12 cellular contexts compared by ENCODE assay signal in genomic region chr1:218664385-218665170, GRCh38.
A peak's percentile ranks its signal among the peaks of the same experiment; 100 is the strongest.
DNase-seq lines count a peak whose midpoint lies in the region; ATAC-seq, FAIRE-seq and TF ChIP-seq lines count a peak whose summit lies in the region.
"Had no signal": no experiment of that assay in that cellular context is flagged by ENCODE, and none has a peak within 500 bp of the region (broad histone marks: within the 10 kb centered on the region; RNA-seq: fewer than 3 reads in every experiment).

No MANE protein-coding gene starts in this region.

- POLR2A ChIA-PET in WTC11 (lab: Charles Lee): no interaction called here

- no peaks in the 10 kb centered on the region for H3K4me1 Mint-ChIP-seq in WTC11
- H3K4me1 Mint-ChIP-seq: activated naive CD8-positive, alpha-beta T cell treated with anti-CD3 and anti-CD28 coated beads for 36 hours had no signal

- H3K27me3 ChIP-seq in hepatocyte (no peaks in the 10 kb centered on the region), stomach smooth muscle (ENCODE audit: control insufficient read depth in 1 of 2, insufficient read depth in 2 of 2, low read length in 2 of 2) (no peaks in the 10 kb centered on the region)

- DNase-seq in HTR-8/SVneo (ENCODE audit: insufficient read length, low spot score): no peak
- DNase-seq in astrocyte of the spinal cord (ENCODE audit: low read depth, low spot score): peak; percentile 56
- DNase-seq in hepatocyte (ENCODE audit: low spot score): peak; percentile 24
- no peak for DNase-seq in kidney glomerular epithelial cell (lab: John Stamatoyannopoulos, UW)
- no peak for DNase-seq in NCI-H345 treated with DMSO at 0.1 percent for 48 hours (lab: John Stamatoyannopoulos, UW; ENCODE audit: unreplicated experiment)
- no peak for DNase-seq in SK-N-DZ (ENCODE audit: low spot score)
- DNase-seq in WTC11 (ENCODE audit: low spot score): no peak
- DNase-seq: activated naive CD8-positive, alpha-beta T cell treated with anti-CD3 and anti-CD28 coated beads for 36 hours; CD8-positive, alpha-beta T cell; effector CD4-positive, alpha-beta T cell; RPMI8226 had no signal

- CTCF ChIA-PET in WTC11 (lab: Charles Lee): no interaction called here

- H3K79me2 ChIP-seq in hepatocyte: no peaks in the 10 kb centered on the region

- H3K9me3 ChIP-seq in hepatocyte (ENCODE audit: low read depth) (no peaks in the 10 kb centered on the region), stomach smooth muscle (ENCODE audit: control insufficient read depth in 2 of 2, low read length in 2 of 2) (no peaks in the 10 kb centered on the region)

- H2AFZ ChIP-seq in hepatocyte: no peak overlapping the region

- TF ChIP-seq CTCF in astrocyte of the spinal cord (IDR thresholded peaks at IDR 0.05; ENCODE audit: low read depth, low read length) (no peak), hepatocyte (IDR thresholded peaks at IDR 0.05; ENCODE audit: poor library complexity) (no peak), WTC11 (IDR thresholded peaks at IDR 0.05) (no peak)

- no peak for ATAC-seq in WTC11
- ATAC-seq: CD8-positive, alpha-beta T cell had no signal

- no peaks in the 10 kb centered on the region for H3K36me3 Mint-ChIP-seq in WTC11
- H3K36me3 Mint-ChIP-seq: activated naive CD8-positive, alpha-beta T cell treated with anti-CD3 and anti-CD28 coated beads for 36 hours; CD8-positive, alpha-beta T cell had no signal

- H3K9me3 Mint-ChIP-seq in WTC11: peaks cover 5% of the 10 kb centered on the region; the same call in 1 of the 2 replicates

- in situ Hi-C loops in astrocyte of the spinal cord (cut with HindIII; ENCODE audit: low sequenced_read_pairs): no loop called here

- H3K4me3 ChIP-seq in astrocyte of the spinal cord (ENCODE audit: low read depth, low read length) (no peak overlapping the region), hepatocyte (no peak overlapping the region), stomach smooth muscle (ENCODE audit: low read length in 2 of 2) (no peak overlapping the region)

- no peaks in the 10 kb centered on the region for H3K9me2 ChIP-seq in hepatocyte (replicated peaks; ENCODE audit: insufficient read depth)

- peak overlapping the region in 1 of 2 donors; percentile 4 for H3K9ac ChIP-seq in stomach smooth muscle (ENCODE audit: low read length in 2 of 2)

- H3K36me3 ChIP-seq in hepatocyte (replicated peaks; ENCODE audit: insufficient read depth, low read depth): no peaks in the 10 kb centered on the region
- H3K36me3 ChIP-seq in stomach smooth muscle (ENCODE audit: control insufficient read depth in 2 of 2, insufficient read depth in 2 of 2, low read length in 2 of 2): no peaks in the 10 kb centered on the region

- no peaks in the 10 kb centered on the region for H4K20me1 ChIP-seq in hepatocyte (ENCODE audit: insufficient read depth, poor library complexity, severe bottlenecking)

- no peak overlapping the region for H3K4me3 Mint-ChIP-seq in WTC11
- H3K4me3 Mint-ChIP-seq: activated naive CD8-positive, alpha-beta T cell treated with anti-CD3 and anti-CD28 coated beads for 36 hours; CD8-positive, alpha-beta T cell had no signal

- peaks cover 10% of the 10 kb centered on the region for H3K4me1 ChIP-seq in hepatocyte (ENCODE audit: insufficient read depth)
- peaks cover 9% of the 10 kb centered on the region for H3K4me1 ChIP-seq in stomach smooth muscle (ENCODE audit: control insufficient read depth, insufficient read depth, low read length)

- H3K27ac ChIP-seq in hepatocyte (peak overlapping the region; percentile 28), stomach smooth muscle (ENCODE audit: low read length) (peak overlapping the region; percentile 49)

- peak overlapping the region; percentile 10 for H3K4me2 ChIP-seq in hepatocyte

- H3K27ac Mint-ChIP-seq in WTC11: no peak overlapping the region
- H3K27ac Mint-ChIP-seq: activated naive CD8-positive, alpha-beta T cell treated with anti-CD3 and anti-CD28 coated beads for 36 hours; CD8-positive, alpha-beta T cell had no signal

- FAIRE-seq in HTR-8/SVneo (lab: Jason Lieb, UNC): peak; percentile 13

- no peaks in the 10 kb centered on the region for H3K27me3 Mint-ChIP-seq in WTC11 (ENCODE audit: low read depth)
- H3K27me3 Mint-ChIP-seq: activated naive CD8-positive, alpha-beta T cell treated with anti-CD3 and anti-CD28 coated beads for 36 hours had no signal

- WGBS in hepatocyte (ENCODE audit: low lambda C conversion rate, missing lambda C conversion rate): 68% methylated on average over 3 of the region's 3 CpGs

TF ChIP-seq in WTC11, 78 proteins besides CTCF, POLR2A, EP300 and RAD21:
- TF ChIP-seq OVOL2 (CRISPR knock-in tag; IDR thresholded peaks at IDR 0.05; ENCODE audit: borderline replicate concordance): no peak
- TF ChIP-seq USF1 (CRISPR knock-in tag; IDR thresholded peaks at IDR 0.05): no peak
- TF ChIP-seq ETV6 (CRISPR knock-in tag; IDR thresholded peaks at IDR 0.05): no peak
- TF ChIP-seq ZSCAN18 (CRISPR knock-in tag; IDR thresholded peaks at IDR 0.05): no peak
- no peak for TF ChIP-seq ESRRA (CRISPR knock-in tag; IDR thresholded peaks at IDR 0.05; ENCODE audit: borderline replicate concordance)

Comparison
In these comparisons a context has a peak if more than half of its experiments do, and no peak if none do; other contexts are left out.
1. DNase-seq: peak in astrocyte of the spinal cord (single experiment) and hepatocyte (single experiment); none in HTR-8/SVneo (single experiment), kidney glomerular epithelial cell (single experiment), NCI-H345 treated with DMSO at 0.1 percent for 48 hours (single experiment), SK-N-DZ (single experiment) and WTC11 (single experiment).